8 cellular contexts compared by ENCODE assay signal in genomic region chr12:123106640-123107359, GRCh38. TPM values are rescaled to one million over a fixed set of nuclear protein-coding genes. Genes with fewer than 3 reads are reported as not detected.
DNase-seq lines count a peak whose midpoint lies in the region; ATAC-seq and TF ChIP-seq lines count a peak whose summit lies in the region.

No MANE protein-coding gene starts in this region.

- H3K4me3 Mint-ChIP-seq in activated B cell treated with CpG ODN at 0.5 μM for 24 hours, result peak overlapping the region; percentile 61

- H3K27me3 Mint-ChIP-seq in activated B cell treated with CpG ODN at 0.5 μM for 24 hours, result no peaks in the 10 kb centered on the region

- H3K27ac Mint-ChIP-seq in activated B cell treated with CpG ODN at 0.5 μM for 24 hours, result peak overlapping the region; percentile 89

- peaks cover 36% of the 10 kb centered on the region for H3K4me1 Mint-ChIP-seq in activated B cell treated with CpG ODN at 0.5 μM for 24 hours

- POLR2A ChIA-PET in activated B cell treated with CpG ODN at 0.5 μM for 24 hours (lab: Charles Lee), result interaction anchor here (0.6 to 1.9 kb wide), 9 partner anchors 8 to 221 kb away, joined by 3 to 15 read pairs (median 8); partner anchors contain the start of genes MPHOSPH9 and MTRFR

- DNase-seq in HT1080 (ENCODE audit: low read depth), result peak; percentile 46
- peak; percentile 32 for DNase-seq in activated B cell treated with CpG ODN at 0.5 μM for 24 hours
- DNase-seq in effector CD4-positive, alpha-beta T cell, result peak; percentile 13
- DNase-seq in stimulated activated CD4-positive, alpha-beta T cell treated with anti-CD3 and anti-CD28 coated beads, Interleukin-2, amount 100 ng/mL, for 48 hours, result peak; percentile 25 to 50
- no peak for DNase-seq in cerebellum (ENCODE audit: low spot score)
- DNase-seq in NCI-H1092 (lab: John Stamatoyannopoulos, UW), result no peak

- H3K9me3 Mint-ChIP-seq in activated B cell treated with CpG ODN at 0.5 μM for 24 hours, result no peaks in the 10 kb centered on the region

- CTCF ChIA-PET in activated B cell treated with CpG ODN at 0.5 μM for 24 hours (lab: Charles Lee), result interaction anchor here (1.0 kb wide), 2 partner anchors 22 to 131 kb away, joined by 3 to 4 read pairs; no protein-coding TSS in a partner anchor

- intact Hi-C loops in activated B cell treated with CpG ODN at 0.5 μM for 24 hours (cut with micrococcal nuclease), result loop anchor here (1.0 to 2.0 kb wide), 2 partner anchors 14 to 22 kb away; no protein-coding TSS in a partner anchor

- ATAC-seq in activated B cell treated with CpG ODN at 0.5 μM for 24 hours (ENCODE audit: low read depth), result peak; percentile 94
- ATAC-seq in HG03097 (IDR thresholded peaks at IDR 0.05; ENCODE audit: low FRiP score, unreplicated experiment), result no peak
- ATAC-seq in HG02588 (IDR thresholded peaks at IDR 0.05; ENCODE audit: unreplicated experiment), result no peak

- peaks cover 4% of the 10 kb centered on the region for H3K36me3 Mint-ChIP-seq in activated B cell treated with CpG ODN at 0.5 μM for 24 hours (ENCODE audit: low read depth)

- TF ChIP-seq CTCF in activated B cell treated with CpG ODN at 0.5 μM for 24 hours (IDR thresholded peaks at IDR 0.05), result no peak

RNA-seq across cellular contexts. Expression of gene PITPNM2, which starts 44.1 kb away (rescaled TPM):
- total RNA-seq in HT1080 (2014; rRNA removed; shearing (Covaris generic)), result 3.0 and 6.2 TPM in 2 replicates
- polyA plus RNA-seq in HT1080 (2015; cell fraction: cytosol; rRNA removed), result 7.4 and 8.9 TPM in 2 replicates
- 22.9 and 24.1 TPM in 2 replicates for polyA plus RNA-seq in HT1080 (2015; cell fraction: nucleus; rRNA removed)
- total RNA-seq in activated B cell treated with CpG ODN at 0.5 μM for 24 hours, result 12.9 and 13.7 TPM in 2 replicates
- total RNA-seq in cerebellum, result 5.5 TPM

Comparison
In these comparisons a context has a peak if more than half of its experiments do, and no peak if none do; other contexts are left out.
1. DNase-seq: peak in HT1080 (single experiment), activated B cell treated with CpG ODN at 0.5 μM for 24 hours (single experiment), effector CD4-positive, alpha-beta T cell (single experiment) and stimulated activated CD4-positive, alpha-beta T cell treated with anti-CD3 and anti-CD28 coated beads, Interleukin-2, amount 100 ng/mL, for 48 hours (2 of 2); none in cerebellum (single experiment) and NCI-H1092 (single experiment).